Comparison of ENCODE assay signal across 7 cellular contexts in genomic region chr12:97082029-97082428, GRCh38.
"Had no signal": no experiment of that assay in that cellular context is flagged by ENCODE, and none has a peak within 500 bp of the region (broad histone marks: within the 10 kb centered on the region; RNA-seq: fewer than 3 reads in every experiment).

No MANE protein-coding gene starts in this region.

- H2AFZ ChIP-seq: GM23248 had no signal

- DNase-seq: GM23248, GOT3, H9, HCEC 1CT, KG1 had no signal

- H3K9ac ChIP-seq: GM23248 had no signal

- FAIRE-seq: H54 had no signal

- H3K4me3 ChIP-seq: GM23248 had no signal

- H3K27ac ChIP-seq: GM23248, HL-60 had no signal
